Comparison of ENCODE assay signal across 8 cellular contexts in the genomic region with DNA sequence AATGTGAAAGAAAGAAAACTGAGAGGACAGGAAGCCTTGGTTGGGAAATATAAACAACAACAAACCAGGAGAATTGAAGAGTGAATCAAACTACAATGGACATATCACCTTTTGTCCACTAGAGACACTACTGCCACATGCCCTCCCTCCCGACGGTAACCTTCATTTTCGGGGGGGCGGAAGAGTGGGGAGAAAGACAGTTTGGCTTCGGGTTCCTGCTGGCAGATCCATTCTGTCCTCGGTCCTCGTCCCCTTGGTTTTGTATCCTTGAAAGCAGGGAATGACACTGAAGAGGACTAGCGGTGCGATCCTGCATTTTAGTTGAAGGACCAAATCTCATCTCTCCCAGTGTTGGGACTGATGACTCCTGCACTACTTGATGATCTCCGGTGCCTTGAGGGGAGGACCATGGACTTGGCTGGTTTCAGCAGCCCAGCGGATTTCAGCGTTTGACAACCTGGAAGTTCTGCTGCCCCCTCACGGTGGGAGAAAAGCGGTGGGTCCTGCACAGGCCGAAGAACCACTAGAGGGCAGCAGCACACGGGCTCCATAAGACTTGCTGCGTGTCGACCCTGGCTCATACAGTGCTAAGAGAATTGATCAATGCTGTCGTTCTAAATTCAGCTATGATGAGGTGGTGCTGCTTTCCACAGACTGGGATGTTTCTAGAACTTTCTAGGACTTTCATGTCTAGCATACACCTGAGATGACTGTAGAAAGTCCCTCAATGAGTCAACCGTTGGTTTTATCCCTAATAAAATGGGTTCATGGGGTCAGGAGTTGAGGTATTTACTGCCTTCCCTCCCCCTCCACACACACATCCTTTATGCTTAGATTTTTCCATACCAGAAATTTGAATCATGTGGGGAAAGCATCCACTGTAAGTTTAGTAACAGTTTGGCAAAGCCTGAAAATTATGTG. TPM values are rescaled to one million over a fixed set of nuclear protein-coding genes. Genes with fewer than 3 reads are reported as not detected.
DNase-seq lines count a peak whose midpoint lies in the region; ATAC-seq and TF ChIP-seq lines count a peak whose summit lies in the region.

No MANE protein-coding gene starts in this region.

- H3K27ac ChIP-seq in CD4-positive, alpha-beta T cell (ENCODE audit: low read depth, low read length) = no peak overlapping the region
- H3K27ac ChIP-seq in right lobe of liver = peak overlapping the region; percentile 12 to 57 (median 25)

- H3K4me3 Mint-ChIP-seq in CD4-positive, alpha-beta T cell = peak overlapping the region; percentile 91

- H3K9me3 ChIP-seq in CD4-positive, alpha-beta T cell (ENCODE audit: control insufficient read depth, low read length) = no peaks in the 10 kb centered on the region
- no peaks in the 10 kb centered on the region for H3K9me3 ChIP-seq in right lobe of liver

- peak; percentile 85 to 90 (median 87) for DNase-seq in CD4-positive, alpha-beta T cell
- DNase-seq in NCI-H748 treated with DMSO at 0.1 percent for 48 hours (lab: John Stamatoyannopoulos, UW) (peak; percentile 100), dermis microvascular lymphatic vessel endothelial cell (ENCODE audit: low read depth in 2 of 2) (peak; percentile 92 to 97), right lobe of liver (peak; percentile 91 to 92 (median 91))
- DNase-seq in activated CD4-positive, alpha-beta T cell treated with anti-CD3 and anti-CD28 coated beads, Interleukin-2, amount 50 U/mL, for 4 hours = peak; percentile 85 to 86
- DNase-seq in stimulated activated CD4-positive, alpha-beta T cell treated with anti-CD3 and anti-CD28 coated beads, Interleukin-4, amount 100 ng/mL, for 4 hours = peak; percentile 79 to 85

- no peaks in the 10 kb centered on the region for H3K27me3 Mint-ChIP-seq in CD4-positive, alpha-beta T cell

- CTCF ChIA-PET in CD4-positive, alpha-beta T cell (lab: Charles Lee) = interaction anchor here (0.6 to 5.0 kb wide), 34 partner anchors 9 to 379 kb away, joined by 3 to 49 read pairs (median 4); a partner anchor contains a TSS

- no peaks in the 10 kb centered on the region for H3K27me3 ChIP-seq in CD4-positive, alpha-beta T cell (ENCODE audit: control insufficient read depth, insufficient read depth, low read length)
- H3K27me3 ChIP-seq in right lobe of liver = no peaks in the 10 kb centered on the region

- peak; percentile 90 for ATAC-seq in CD4-positive, alpha-beta T cell (ENCODE audit: poor library complexity)
- ATAC-seq in GM19452 (IDR thresholded peaks at IDR 0.05; ENCODE audit: unreplicated experiment) (peak; percentile 92), HG03571 (IDR thresholded peaks at IDR 0.05; ENCODE audit: unreplicated experiment) (peak; percentile 95), right lobe of liver (peak; percentile 99 to 100 (median 100))

- H3K27ac Mint-ChIP-seq in CD4-positive, alpha-beta T cell = peak overlapping the region; percentile 78

- H3K9me3 Mint-ChIP-seq in CD4-positive, alpha-beta T cell = no peaks in the 10 kb centered on the region

- peak; percentile 100 for TF ChIP-seq CTCF in CD4-positive, alpha-beta T cell (IDR thresholded peaks at IDR 0.05)
- TF ChIP-seq CTCF in right lobe of liver (IDR thresholded peaks at IDR 0.05) = peak; percentile 99 to 100 (median 100)

- no peak for TF ChIP-seq POLR2A in right lobe of liver (IDR thresholded peaks at IDR 0.05)

- WGBS in right lobe of liver (ENCODE audit: insufficient coverage, low coverage, low lambda C conversion rate, missing lambda C conversion rate) = 2% methylated on average over 11 of the region's 20 CpGs

- intact Hi-C loops in CD4-positive, alpha-beta T cell (cut with DNase I, micrococcal nuclease) = loop anchor here (1.0 to 10.0 kb wide), 11 partner anchors 16 to 279 kb away; no protein-coding TSS in a partner anchor
- intact Hi-C loops in right lobe of liver (cut with DNase I) = no loop called here

- H3K36me3 Mint-ChIP-seq in CD4-positive, alpha-beta T cell (ENCODE audit: low read depth) = peaks cover 4% of the 10 kb centered on the region

- H3K4me3 ChIP-seq in right lobe of liver = peak overlapping the region; percentile 29 to 49 (median 38)

- POLR2A ChIA-PET in CD4-positive, alpha-beta T cell (lab: Charles Lee) = interaction anchor here (0.6 to 10.3 kb wide), 18 partner anchors 17 to 378 kb away, joined by 3 to 209 read pairs (median 4); a partner anchor contains a TSS

- H3K4me1 Mint-ChIP-seq in CD4-positive, alpha-beta T cell (ENCODE audit: low read depth) = peaks cover 41% of the 10 kb centered on the region

- H3K36me3 ChIP-seq in right lobe of liver = no peaks in the 10 kb centered on the region

- peaks cover 0 to 5% (median 0%) of the 10 kb centered on the region in 4 donors for H3K4me1 ChIP-seq in right lobe of liver

RNA-seq across cellular contexts. Expression of a gene that starts 15.1 kb away (rescaled TPM):
- 10 to 100 TPM; 71.7 to 72.4 TPM for total RNA-seq in CD4-positive, alpha-beta T cell
- 16.9 and 21.2 TPM in 2 replicates for total RNA-seq in dermis microvascular lymphatic vessel endothelial cell
- 10 to 100 TPM in 5 of 6 experiments, 1 to 10 TPM in 1; 9.6 to 16.3 (median 12.1) TPM for total RNA-seq in right lobe of liver

Comparison
In these comparisons a context has a peak if more than half of its experiments do, and no peak if none do; other contexts are left out.
1. intact Hi-C loops: an anchor here in CD4-positive, alpha-beta T cell (1.0 to 10.0 kb wide); none called in right lobe of liver.